ENCODE assay signal across 14 cellular contexts in the genomic region with DNA sequence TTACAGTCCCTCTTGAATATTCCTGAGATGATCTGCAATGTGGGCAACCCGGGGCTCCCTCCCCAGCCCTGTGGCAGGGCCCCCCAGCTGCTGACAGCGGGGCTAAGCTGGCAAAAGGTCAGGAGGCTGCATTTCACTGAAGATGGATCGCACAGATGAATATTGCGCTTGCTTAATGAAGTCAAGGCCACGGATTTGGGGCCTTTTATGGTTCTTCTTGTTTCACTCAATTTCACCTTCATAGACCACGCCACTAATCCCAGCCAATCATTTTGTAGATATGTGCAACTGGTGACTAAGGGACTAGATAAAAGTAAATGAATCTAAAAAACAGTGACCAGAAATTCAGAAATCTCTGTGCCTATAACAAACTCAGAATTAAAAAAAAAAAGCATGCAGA. TPM values are rescaled to one million over a fixed set of nuclear protein-coding genes. Genes with fewer than 3 reads are reported as not detected.
DNase-seq lines count a peak whose midpoint lies in the region; ATAC-seq and TF ChIP-seq lines count a peak whose summit lies in the region.
"Had no signal": no experiment of that assay in that cellular context is flagged by ENCODE, and none has a peak within 500 bp of the region (broad histone marks: within the 10 kb centered on the region; RNA-seq: fewer than 3 reads in every experiment).

No MANE protein-coding gene starts in this region.

- 0 out of 2 replicates have a peak overlapping the region, but pooled peaks have one; percentile 2 for H2AFZ ChIP-seq in GM23338
- H2AFZ ChIP-seq: GM23248 had no signal

- no peak overlapping the region for H3K4me3 ChIP-seq in GM23338
- H3K4me3 ChIP-seq: GM12878, GM23248 had no signal

- no peaks in the 10 kb centered on the region for H3K27me3 ChIP-seq in GM23338 (ENCODE audit: insufficient read depth)

- H3K4me2 ChIP-seq in GM23338, result peak overlapping the region; percentile 27; the same call in 1 of the 2 replicates

- H3K27ac Mint-ChIP-seq in GM23338 (no peak overlapping the region), brain (peak overlapping the region in 4 of 5 experiments; percentile 70 to 93 (median 81))
- H3K27ac Mint-ChIP-seq: B cell had no signal

- peaks cover 54% of the 10 kb centered on the region for H3K4me1 Mint-ChIP-seq in GM23338
- peaks cover 56% of the 10 kb centered on the region for H3K4me1 Mint-ChIP-seq in brain

- no peaks in the 10 kb centered on the region for H3F3A ChIP-seq in GM23338 (replicated peaks; ENCODE audit: low read depth)

- H3K79me2 ChIP-seq in GM23338 (replicated peaks; ENCODE audit: insufficient read depth), result no peaks in the 10 kb centered on the region

- no peaks in the 10 kb centered on the region for H3K36me3 ChIP-seq in GM23338 (ENCODE audit: insufficient read depth)

- H4K20me1 ChIP-seq in GM23338 (replicated peaks; ENCODE audit: insufficient read depth), result no peaks in the 10 kb centered on the region

- no peak overlapping the region for H3K4me3 Mint-ChIP-seq in GM23338
- peak overlapping the region in 2 of 5 experiments; percentile 58 to 65 for H3K4me3 Mint-ChIP-seq in brain
- H3K4me3 Mint-ChIP-seq: B cell had no signal

- H3K36me3 Mint-ChIP-seq in GM23338 (ENCODE audit: low read depth) (no peaks in the 10 kb centered on the region), brain (no peaks in the 10 kb centered on the region)

- no peak for TF ChIP-seq CTCF in GM23338 (conservative IDR thresholded peaks at IDR 0.05; ENCODE audit: low read depth in 2 of 2)
- TF ChIP-seq CTCF in brain (conservative IDR thresholded peaks at IDR 0.05), result no peak

- H3K9me2 ChIP-seq in GM23338 (ENCODE audit: insufficient read depth), result no peaks in the 10 kb centered on the region

- no peak overlapping the region for H3K27ac ChIP-seq in GM23338 (ENCODE audit: low read depth)
- H3K27ac ChIP-seq: GM23248 had no signal

- H3K9me3 Mint-ChIP-seq in GM23338 (no peaks in the 10 kb centered on the region), brain (peaks cover 0 to 4% (median 0%) of the 10 kb centered on the region in 5 experiments)
- H3K9me3 Mint-ChIP-seq: H9 had no signal

- peaks cover 54% of the 10 kb centered on the region for H3K4me1 ChIP-seq in GM23338 (ENCODE audit: insufficient read depth)

- no peak for ATAC-seq in GM23338
- ATAC-seq: GM12878, HepG2 had no signal

- peaks cover 4% of the 10 kb centered on the region for H3K27me3 Mint-ChIP-seq in GM23338 (ENCODE audit: insufficient read depth, low read depth, poor library complexity)
- peaks cover 8% of the 10 kb centered on the region for H3K27me3 Mint-ChIP-seq in brain

- DNase-seq in GM23338 (ENCODE audit: low spot score) (no peak), NCI-H2227 (lab: John Stamatoyannopoulos, UW; ENCODE audit: unreplicated experiment) (peak; percentile 14), retina (peak; percentile 56), GOT3 (lab: John Stamatoyannopoulos, UW) (no peak), DMS79 treated with DMSO at 0.1 percent for 48 hours (lab: John Stamatoyannopoulos, UW) (no peak), GM03348 (ENCODE audit: low spot score) (no peak)
- DNase-seq: ACHN, DMS53, GM23248 had no signal

TF ChIP-seq in GM23338, 12 proteins besides CTCF, POLR2A, EP300 and RAD21 (continues in another document):
- TF ChIP-seq NANOG (IDR thresholded peaks at IDR 0.05; ENCODE audit: borderline replicate concordance), result no peak
- TF ChIP-seq, protein P1, sequence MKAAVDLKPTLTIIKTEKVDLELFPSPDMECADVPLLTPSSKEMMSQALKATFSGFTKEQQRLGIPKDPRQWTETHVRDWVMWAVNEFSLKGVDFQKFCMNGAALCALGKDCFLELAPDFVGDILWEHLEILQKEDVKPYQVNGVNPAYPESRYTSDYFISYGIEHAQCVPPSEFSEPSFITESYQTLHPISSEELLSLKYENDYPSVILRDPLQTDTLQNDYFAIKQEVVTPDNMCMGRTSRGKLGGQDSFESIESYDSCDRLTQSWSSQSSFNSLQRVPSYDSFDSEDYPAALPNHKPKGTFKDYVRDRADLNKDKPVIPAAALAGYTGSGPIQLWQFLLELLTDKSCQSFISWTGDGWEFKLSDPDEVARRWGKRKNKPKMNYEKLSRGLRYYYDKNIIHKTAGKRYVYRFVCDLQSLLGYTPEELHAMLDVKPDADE (IDR thresholded peaks at IDR 0.05), result no peak
- no peak for TF ChIP-seq STAT1 (IDR thresholded peaks at IDR 0.05; ENCODE audit: unreplicated experiment)
- TF ChIP-seq EZH2phosphoT487 (IDR thresholded peaks at IDR 0.05; ENCODE audit: unreplicated experiment), result no peak
- no peak for TF ChIP-seq ZNF114 (CRISPR knock-in tag; IDR thresholded peaks at IDR 0.05)
- TF ChIP-seq, protein P2, sequence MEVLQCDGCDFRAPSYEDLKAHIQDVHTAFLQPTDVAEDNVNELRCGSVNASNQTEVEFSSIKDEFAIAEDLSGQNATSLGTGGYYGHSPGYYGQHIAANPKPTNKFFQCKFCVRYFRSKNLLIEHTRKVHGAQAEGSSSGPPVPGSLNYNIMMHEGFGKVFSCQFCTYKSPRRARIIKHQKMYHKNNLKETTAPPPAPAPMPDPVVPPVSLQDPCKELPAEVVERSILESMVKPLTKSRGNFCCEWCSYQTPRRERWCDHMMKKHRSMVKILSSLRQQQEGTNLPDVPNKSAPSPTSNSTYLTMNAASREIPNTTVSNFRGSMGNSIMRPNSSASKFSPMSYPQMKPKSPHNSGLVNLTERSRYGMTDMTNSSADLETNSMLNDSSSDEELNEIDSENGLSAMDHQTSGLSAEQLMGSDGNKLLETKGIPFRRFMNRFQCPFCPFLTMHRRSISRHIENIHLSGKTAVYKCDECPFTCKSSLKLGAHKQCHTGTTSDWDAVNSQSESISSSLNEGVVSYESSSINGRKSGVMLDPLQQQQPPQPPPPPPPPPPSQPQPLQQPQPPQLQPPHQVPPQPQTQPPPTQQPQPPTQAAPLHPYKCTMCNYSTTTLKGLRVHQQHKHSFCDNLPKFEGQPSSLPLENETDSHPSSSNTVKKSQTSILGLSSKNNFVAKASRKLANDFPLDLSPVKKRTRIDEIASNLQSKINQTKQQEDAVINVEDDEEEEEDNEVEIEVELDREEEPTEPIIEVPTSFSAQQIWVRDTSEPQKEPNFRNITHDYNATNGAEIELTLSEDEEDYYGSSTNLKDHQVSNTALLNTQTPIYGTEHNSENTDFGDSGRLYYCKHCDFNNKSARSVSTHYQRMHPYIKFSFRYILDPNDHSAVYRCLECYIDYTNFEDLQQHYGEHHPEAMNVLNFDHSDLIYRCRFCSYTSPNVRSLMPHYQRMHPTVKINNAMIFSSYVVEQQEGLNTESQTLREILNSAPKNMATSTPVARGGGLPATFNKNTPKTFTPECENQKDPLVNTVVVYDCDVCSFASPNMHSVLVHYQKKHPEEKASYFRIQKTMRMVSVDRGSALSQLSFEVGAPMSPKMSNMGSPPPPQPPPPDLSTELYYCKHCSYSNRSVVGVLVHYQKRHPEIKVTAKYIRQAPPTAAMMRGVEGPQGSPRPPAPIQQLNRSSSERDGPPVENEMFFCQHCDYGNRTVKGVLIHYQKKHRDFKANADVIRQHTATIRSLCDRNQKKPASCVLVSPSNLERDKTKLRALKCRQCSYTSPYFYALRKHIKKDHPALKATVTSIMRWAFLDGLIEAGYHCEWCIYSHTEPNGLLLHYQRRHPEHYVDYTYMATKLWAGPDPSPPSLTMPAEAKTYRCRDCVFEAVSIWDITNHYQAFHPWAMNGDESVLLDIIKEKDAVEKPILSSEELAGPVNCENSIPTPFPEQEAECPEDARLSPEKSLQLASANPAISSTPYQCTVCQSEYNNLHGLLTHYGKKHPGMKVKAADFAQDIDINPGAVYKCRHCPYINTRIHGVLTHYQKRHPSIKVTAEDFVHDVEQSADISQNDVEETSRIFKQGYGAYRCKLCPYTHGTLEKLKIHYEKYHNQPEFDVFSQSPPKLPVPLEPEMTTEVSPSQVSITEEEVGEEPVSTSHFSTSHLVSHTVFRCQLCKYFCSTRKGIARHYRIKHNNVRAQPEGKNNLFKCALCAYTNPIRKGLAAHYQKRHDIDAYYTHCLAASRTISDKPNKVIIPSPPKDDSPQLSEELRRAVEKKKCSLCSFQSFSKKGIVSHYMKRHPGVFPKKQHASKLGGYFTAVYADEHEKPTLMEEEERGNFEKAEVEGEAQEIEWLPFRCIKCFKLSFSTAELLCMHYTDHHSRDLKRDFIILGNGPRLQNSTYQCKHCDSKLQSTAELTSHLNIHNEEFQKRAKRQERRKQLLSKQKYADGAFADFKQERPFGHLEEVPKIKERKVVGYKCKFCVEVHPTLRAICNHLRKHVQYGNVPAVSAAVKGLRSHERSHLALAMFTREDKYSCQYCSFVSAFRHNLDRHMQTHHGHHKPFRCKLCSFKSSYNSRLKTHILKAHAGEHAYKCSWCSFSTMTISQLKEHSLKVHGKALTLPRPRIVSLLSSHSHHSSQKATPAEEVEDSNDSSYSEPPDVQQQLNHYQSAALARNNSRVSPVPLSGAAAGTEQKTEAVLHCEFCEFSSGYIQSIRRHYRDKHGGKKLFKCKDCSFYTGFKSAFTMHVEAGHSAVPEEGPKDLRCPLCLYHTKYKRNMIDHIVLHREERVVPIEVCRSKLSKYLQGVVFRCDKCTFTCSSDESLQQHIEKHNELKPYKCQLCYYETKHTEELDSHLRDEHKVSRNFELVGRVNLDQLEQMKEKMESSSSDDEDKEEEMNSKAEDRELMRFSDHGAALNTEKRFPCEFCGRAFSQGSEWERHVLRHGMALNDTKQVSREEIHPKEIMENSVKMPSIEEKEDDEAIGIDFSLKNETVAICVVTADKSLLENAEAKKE (CRISPR knock-in tag; IDR thresholded peaks at IDR 0.05), result no peak
- TF ChIP-seq JUNB (IDR thresholded peaks at IDR 0.05; ENCODE audit: unreplicated experiment), result no peak

RNA-seq across cellular contexts. Expression of gene SLC22A15, which starts 50.8 kb away (rescaled TPM):
- 3.8 and 4.0 TPM in 2 replicates for total RNA-seq in GM23338 (2014; rRNA removed; shearing (Covaris generic))
- 2.2 and 2.7 TPM in 2 replicates for polyA plus RNA-seq in GM23338 (2016; fragmentation: Nextera tagmentation; extraction: Ambion mirVana)
- 2.8 TPM for polyA plus RNA-seq in brain (ENCODE audit: insufficient read depth, low read depth, low replicate concordance)

Comparison
In these comparisons a context has a peak if more than half of its experiments do, and no peak if none do; other contexts are left out.
1. DNase-seq: peak in NCI-H2227 (single experiment) and retina (single experiment); none in GM23338 (single experiment), GOT3 (single experiment), DMS79 treated with DMSO at 0.1 percent for 48 hours (single experiment) and GM03348 (single experiment).